17 cellular contexts compared by ENCODE assay signal in the genomic region with DNA sequence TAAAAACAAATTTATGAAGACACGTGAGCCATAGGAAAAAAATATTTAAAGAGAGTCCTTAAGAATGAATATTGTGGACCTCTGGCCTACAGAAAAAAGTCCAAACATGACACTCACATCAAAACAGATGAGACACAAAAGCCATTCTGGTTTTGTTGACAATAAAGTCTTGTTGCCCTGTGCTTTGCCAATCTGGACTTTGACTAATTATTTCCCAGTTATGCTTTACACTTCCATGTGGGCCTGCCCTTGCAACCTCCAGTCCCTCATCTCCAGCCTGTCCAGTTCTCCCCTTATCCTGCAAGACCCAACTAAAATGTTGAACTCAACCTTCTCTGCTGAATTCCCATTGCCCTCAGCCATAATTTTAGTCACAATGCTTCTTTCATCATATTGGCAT.
DNase-seq lines count a peak whose midpoint lies in the region; ATAC-seq and TF ChIP-seq lines count a peak whose summit lies in the region.
"Had no signal": no experiment of that assay in that cellular context is flagged by ENCODE, and none has a peak within 500 bp of the region (broad histone marks: within the 10 kb centered on the region; RNA-seq: fewer than 3 reads in every experiment).

No MANE protein-coding gene starts in this region.

- no peaks in the 10 kb centered on the region; the same call in 1 of the 2 replicates for H3K9me3 ChIP-seq in IMR-90 (ENCODE audit: control insufficient read depth, insufficient read depth, low read length)
- H3K9me3 ChIP-seq in mammary epithelial cell (replicated peaks; ENCODE audit: insufficient read depth, low read length): no peaks in the 10 kb centered on the region

- TF ChIP-seq CTCF in IMR-90 (conservative IDR thresholded peaks at IDR 0.05; ENCODE audit: low read depth, low read length): no peak
- TF ChIP-seq CTCF in mammary epithelial cell (conservative IDR thresholded peaks at IDR 0.05 in 1 of 2, IDR thresholded peaks at IDR 0.05 in 1 of 2; ENCODE audit: extremely low read depth in 1 of 2, insufficient read depth in 1 of 2, low read depth in 1 of 2, low read length in 2 of 2): no peak
- no peak for TF ChIP-seq CTCF in foreskin keratinocyte (conservative IDR thresholded peaks at IDR 0.05)

- no peaks in the 10 kb centered on the region for H3K36me3 Mint-ChIP-seq in activated CD4-positive, alpha-beta T cell treated with anti-CD3 and anti-CD28 coated beads, Interleukin-2, amount 10 ng/mL, durations not matched to agents 24 days and 14 days (ENCODE audit: low read depth)
- no peaks in the 10 kb centered on the region for H3K36me3 Mint-ChIP-seq in immature natural killer cell
- H3K36me3 Mint-ChIP-seq: CD14-positive monocyte; CD4-positive, alpha-beta memory T cell had no signal

- H3K23ac ChIP-seq in IMR-90 (ENCODE audit: low read depth, low read length): 0 out of 2 replicates have a peak overlapping the region, but pooled peaks have one; percentile 32

- peaks cover 4% of the 10 kb centered on the region for H3K9me1 ChIP-seq in IMR-90 (ENCODE audit: insufficient read depth, low read length)

- peak overlapping the region; percentile 61; the same call in 1 of the 2 replicates for H2BK120ac ChIP-seq in IMR-90 (ENCODE audit: low read depth, low read length)

- ATAC-seq in IMR-90 (ENCODE audit: low read depth) (no peak), foreskin keratinocyte (no peak)

- no peaks in the 10 kb centered on the region for H3K27me3 ChIP-seq in IMR-90 (ENCODE audit: control insufficient read depth, insufficient read depth, low read length)
- H3K27me3 ChIP-seq in mammary epithelial cell (ENCODE audit: insufficient read depth, low read length): no peaks in the 10 kb centered on the region
- no peaks in the 10 kb centered on the region for H3K27me3 ChIP-seq in foreskin keratinocyte
- H3K27me3 ChIP-seq: BLaER1 had no signal

- H3K4me1 Mint-ChIP-seq in activated CD4-positive, alpha-beta T cell treated with anti-CD3 and anti-CD28 coated beads, Interleukin-2, amount 10 ng/mL, durations not matched to agents 24 days and 14 days: peaks cover 6% of the 10 kb centered on the region
- H3K4me1 Mint-ChIP-seq in immature natural killer cell: no peaks in the 10 kb centered on the region

- peak overlapping the region; percentile 26; the same call in 1 of the 2 replicates for H4K91ac ChIP-seq in IMR-90 (ENCODE audit: insufficient read depth, low read depth, low read length)

- no peak overlapping the region for H3K4me3 Mint-ChIP-seq in activated CD4-positive, alpha-beta T cell treated with anti-CD3 and anti-CD28 coated beads, Interleukin-2, amount 10 ng/mL, durations not matched to agents 24 days and 14 days
- H3K4me3 Mint-ChIP-seq in immature natural killer cell: no peak overlapping the region
- H3K4me3 Mint-ChIP-seq: CD14-positive monocyte; CD4-positive, alpha-beta memory T cell had no signal

- H3K9me3 Mint-ChIP-seq in activated CD4-positive, alpha-beta T cell treated with anti-CD3 and anti-CD28 coated beads, Interleukin-2, amount 10 ng/mL, durations not matched to agents 24 days and 14 days: peaks cover 4% of the 10 kb centered on the region
- peaks cover 0 to 3% (median 0%) of the 10 kb centered on the region in 6 donors for H3K9me3 Mint-ChIP-seq in immature natural killer cell

- no peak overlapping the region for H3K9ac ChIP-seq in IMR-90 (ENCODE audit: low read depth, low read length)
- no peak overlapping the region for H3K9ac ChIP-seq in mammary epithelial cell (ENCODE audit: insufficient read depth, low read length)
- H3K9ac ChIP-seq: BLaER1 had no signal

- POLR2A ChIA-PET in IMR-90 (lab: Charles Lee; ENCODE audit: unreplicated experiment): no interaction called here

- no peak overlapping the region for H3K56ac ChIP-seq in IMR-90 (ENCODE audit: extremely low read depth, insufficient read depth, low read length)

- no peak overlapping the region for H4K8ac ChIP-seq in IMR-90 (ENCODE audit: low read depth in 2 of 2, low read length in 2 of 2)

- no peaks in the 10 kb centered on the region for H3K79me1 ChIP-seq in IMR-90 (ENCODE audit: low read depth in 1 of 2, low read length in 2 of 2)

- H2AK9ac ChIP-seq in IMR-90 (replicated peaks; ENCODE audit: low read depth, low read length, poor library complexity): no peak overlapping the region

- H3K14ac ChIP-seq in IMR-90 (replicated peaks; ENCODE audit: low read depth, low read length): peak overlapping the region; percentile 13; the same call in 1 of the 2 replicates

- no CpG with 5 or more reads among the region's 1 CpG for WGBS in IMR-90 (ENCODE audit: extremely low coverage in 2 of 2, insufficient read length in 1 of 2), 2 experiments
- 100% methylated on average over 1 of the region's 1 CpG for WGBS in mammary epithelial cell (ENCODE audit: low coverage, missing lambda C conversion rate)

- H2BK15ac ChIP-seq in IMR-90 (ENCODE audit: low read depth, low read length): peak overlapping the region; percentile 26; the same call in 1 of the 3 replicates

- CTCF ChIA-PET in IMR-90 (lab: Yijun Ruan, JAX): no interaction called here
- CTCF ChIA-PET in mammary epithelial cell (lab: Charles Lee; ENCODE audit: low non-redundant PET): no interaction called here

- no peak overlapping the region for H3K4me3 ChIP-seq in IMR-90 (ENCODE audit: insufficient read depth, low read depth, low read length)
- no peak overlapping the region for H3K4me3 ChIP-seq in mammary epithelial cell (replicated peaks in 1 of 3; ENCODE audit: insufficient read depth in 1 of 3, low read depth in 2 of 3, low read length in 3 of 3)
- H3K4me3 ChIP-seq: BLaER1 had no signal

- in situ Hi-C loops in IMR-90 (cut with MboI; ENCODE audit: low sequenced_read_pairs) (no loop called here), mammary epithelial cell (cut with MboI; ENCODE audit: low sequenced_read_pairs in 2 of 2) (no loop called here)

- H3K4ac ChIP-seq in IMR-90 (ENCODE audit: low read depth, low read length): 0 out of 2 replicates have a peak overlapping the region, but pooled peaks have one; percentile 15

- TF ChIP-seq RAD21 in IMR-90 (IDR thresholded peaks at IDR 0.05; ENCODE audit: low read length): no peak

- BruUV-seq in IMR-90 (replicated peaks; lab: Mats Ljungman, UMichigan) (no TSS peak), mammary epithelial cell (replicated peaks; lab: Mats Ljungman, UMichigan) (no TSS peak)

- no peak overlapping the region for H3K18ac ChIP-seq in IMR-90 (ENCODE audit: low read depth, low read length)

- no peaks in the 10 kb centered on the region for H3K36me3 ChIP-seq in IMR-90 (ENCODE audit: control insufficient read depth, insufficient read depth, low read length)
- no peaks in the 10 kb centered on the region for H3K36me3 ChIP-seq in mammary epithelial cell (ENCODE audit: insufficient read depth, low read length)
- H3K36me3 ChIP-seq: BLaER1 had no signal

- H3K79me2 ChIP-seq in mammary epithelial cell (ENCODE audit: insufficient read depth, low read length): no peaks in the 10 kb centered on the region

- intact Hi-C loops in activated CD4-positive, alpha-beta T cell treated with anti-CD3 and anti-CD28 coated beads, Interleukin-2, amount 10 ng/mL, durations not matched to agents 24 days and 14 days (cut with micrococcal nuclease): no loop called here
- intact Hi-C loops in IMR-90 (cut with micrococcal nuclease): no loop called here
- intact Hi-C loops in mammary epithelial cell (cut with micrococcal nuclease): no loop called here

- dilution Hi-C loops in IMR-90 (cut with HindIII; ENCODE audit: low sequenced_read_pairs, unreplicated experiment): no loop called here
- dilution Hi-C loops in mammary epithelial cell (cut with HindIII; ENCODE audit: low sequenced_read_pairs): no loop called here

- no peak for TF ChIP-seq POLR2A in IMR-90 (IDR thresholded peaks at IDR 0.05; ENCODE audit: low read depth, low read length)

- H3K4me2 ChIP-seq in IMR-90 (ENCODE audit: low read depth, low read length) (no peak overlapping the region), mammary epithelial cell (ENCODE audit: insufficient read depth, low read depth, low read length) (peak overlapping the region; percentile 57)
- H3K4me2 ChIP-seq: BLaER1 had no signal

- H2AK5ac ChIP-seq in IMR-90 (ENCODE audit: low read depth, low read length): peak overlapping the region; percentile 73; the same call in 1 of the 2 replicates

- no peak overlapping the region for H4K5ac ChIP-seq in IMR-90 (ENCODE audit: low read depth, low read length)

- H3K27ac ChIP-seq in IMR-90 (ENCODE audit: insufficient read depth, low read length) (no peak overlapping the region), mammary epithelial cell (ENCODE audit: insufficient read depth, low read depth, low read length) (peak overlapping the region; percentile 76), foreskin keratinocyte (peak overlapping the region; percentile 91)
- H3K27ac ChIP-seq: 22Rv1, BLaER1 had no signal

- no peaks in the 10 kb centered on the region for H4K20me1 ChIP-seq in IMR-90 (ENCODE audit: insufficient read depth, low read length)
- H4K20me1 ChIP-seq in mammary epithelial cell (ENCODE audit: insufficient read depth, low read length): no peaks in the 10 kb centered on the region
- H4K20me1 ChIP-seq: BLaER1 had no signal

- H3K4me1 ChIP-seq in IMR-90 (ENCODE audit: control insufficient read depth, insufficient read depth, low read length): peaks cover 4% of the 10 kb centered on the region; the same call in 1 of the 2 replicates
- peaks cover 26% of the 10 kb centered on the region for H3K4me1 ChIP-seq in mammary epithelial cell (ENCODE audit: insufficient read depth, low read length)
- peaks cover 15% of the 10 kb centered on the region for H3K4me1 ChIP-seq in foreskin keratinocyte

- no peak overlapping the region for H2BK5ac ChIP-seq in IMR-90 (ENCODE audit: low read depth, low read length, poor library complexity, severe bottlenecking)

- peak overlapping the region; percentile 13; the same call in 1 of the 2 replicates for H2BK20ac ChIP-seq in IMR-90 (ENCODE audit: low read depth, low read length)

- peaks cover 52% of the 10 kb centered on the region for H3K27me3 Mint-ChIP-seq in activated CD4-positive, alpha-beta T cell treated with anti-CD3 and anti-CD28 coated beads, Interleukin-2, amount 10 ng/mL, durations not matched to agents 24 days and 14 days
- peaks cover 0 to 3% (median 2%) of the 10 kb centered on the region in 3 donors for H3K27me3 Mint-ChIP-seq in immature natural killer cell (ENCODE audit: low read depth in 3 of 3)

- H3K27ac Mint-ChIP-seq in activated CD4-positive, alpha-beta T cell treated with anti-CD3 and anti-CD28 coated beads, Interleukin-2, amount 10 ng/mL, durations not matched to agents 24 days and 14 days: no peak overlapping the region
- H3K27ac Mint-ChIP-seq in immature natural killer cell: no peak overlapping the region
- H3K27ac Mint-ChIP-seq: CD14-positive monocyte; CD4-positive, alpha-beta memory T cell had no signal

- peak; percentile 35 for DNase-seq in activated CD4-positive, alpha-beta T cell treated with anti-CD3 and anti-CD28 coated beads, Interleukin-2, amount 10 ng/mL, durations not matched to agents 24 days and 14 days
- DNase-seq in activated CD4-positive, alpha-beta T cell treated with anti-CD3 and anti-CD28 coated beads, Interleukin-2, amount 50 U/mL, for 48 hours: no peak
- no peak for DNase-seq in IMR-90
- no peak for DNase-seq in mammary epithelial cell
- DNase-seq in foreskin keratinocyte: no peak
- no peak for DNase-seq in SHP77 treated with DMSO at 0.1 percent for 48 hours (lab: John Stamatoyannopoulos, UW)
- no peak for DNase-seq in SHP77 (lab: John Stamatoyannopoulos, UW)
- DNase-seq in immature natural killer cell: no peak
- DNase-seq: CD4-positive, alpha-beta memory T cell; DMS153; DMS79; GDM1; GOT3; H7 had no signal

- H2AFZ ChIP-seq in IMR-90 (replicated peaks; ENCODE audit: low read length, poor library complexity): no peak overlapping the region
- no peak overlapping the region for H2AFZ ChIP-seq in mammary epithelial cell (ENCODE audit: low read depth, low read length)
